8 cellular contexts compared by ENCODE assay signal in genomic region chr15:38564557-38565286, GRCh38. TPM values are rescaled to one million over a fixed set of nuclear protein-coding genes. Genes with fewer than 3 reads are reported as not detected.
DNase-seq lines count a peak whose midpoint lies in the region; ATAC-seq and TF ChIP-seq lines count a peak whose summit lies in the region.

RASGRP1 (minus strand) TSS chr15:38564814; CDS start chr15:38564628, 186 bp downstream.

- H3K4me3 Mint-ChIP-seq in endodermal cell = peak within 1 kb of the TSS; percentile 59

- DNase-seq in NCI-H526 (lab: John Stamatoyannopoulos, UW) = peak; percentile 2 to 77
- no peak for DNase-seq in NCI-H526 treated with DMSO at 0.1 percent for 48 hours (lab: John Stamatoyannopoulos, UW)
- DNase-seq in NCI-H2171 (lab: John Stamatoyannopoulos, UW) = peak; percentile 82
- peak; percentile 91 for DNase-seq in endodermal cell
- peak; percentile 68 to 87 for DNase-seq in stimulated activated CD8-positive, alpha-beta memory T cell treated with anti-CD3 and anti-CD28 coated beads, Interleukin-7, amount 100 ng/mL, for 4 hours (ENCODE audit: low read depth in 2 of 2)

- no peak for TF ChIP-seq CTCF in endodermal cell (conservative IDR thresholded peaks at IDR 0.05)

- peak; percentile 74 for ATAC-seq in HG02798 (IDR thresholded peaks at IDR 0.05; ENCODE audit: poor library complexity, unreplicated experiment)

- no peaks in the 10 kb centered on the region for H3K36me3 ChIP-seq in endodermal cell (ENCODE audit: control insufficient read depth, insufficient read depth, low read length)
- H3K36me3 ChIP-seq in muscle layer of duodenum (ENCODE audit: control insufficient read depth in 1 of 2, insufficient read depth in 2 of 2, low read length in 2 of 2) = no peaks in the 10 kb centered on the region

- peaks cover 66% of the 10 kb centered on the region for H3K27me3 Mint-ChIP-seq in endodermal cell (ENCODE audit: insufficient read depth)

- peak within 1 kb of the TSS; percentile 74 for H3K4me3 ChIP-seq in endodermal cell (ENCODE audit: low read length)
- H3K4me3 ChIP-seq in muscle layer of duodenum (ENCODE audit: low read depth in 1 of 2, low read length in 2 of 2) = peak within 1 kb of the TSS; percentile 26 to 70

- H3K9me3 ChIP-seq in endodermal cell (ENCODE audit: control insufficient read depth, low read length) (no peaks in the 10 kb centered on the region), muscle layer of duodenum (ENCODE audit: control insufficient read depth in 1 of 2, low read length in 2 of 2) (no peaks in the 10 kb centered on the region)

- H3K4me1 ChIP-seq in endodermal cell (ENCODE audit: control insufficient read depth, insufficient read depth, low read length) (peaks cover 4% of the 10 kb centered on the region), muscle layer of duodenum (ENCODE audit: control insufficient read depth in 1 of 2, insufficient read depth in 2 of 2, low read length in 2 of 2) (peaks cover 0 to 15% of the 10 kb centered on the region in 2 donors)

- H3K4me1 Mint-ChIP-seq in endodermal cell = peaks cover 28% of the 10 kb centered on the region

- H3K27me3 ChIP-seq in endodermal cell (ENCODE audit: control insufficient read depth, insufficient read depth, low read length, poor library complexity, severe bottlenecking) = peaks cover 56% of the 10 kb centered on the region
- no peaks in the 10 kb centered on the region for H3K27me3 ChIP-seq in muscle layer of duodenum (ENCODE audit: low read depth, low read length)

- CTCF ChIA-PET in activated CD8-positive, alpha-beta memory T cell treated with anti-CD3 and anti-CD28 coated beads for 36 hours (lab: Charles Lee) = interaction anchor here (0.7 to 7.6 kb wide), 38 partner anchors 9 to 131 kb away, joined by 3 to 176 read pairs (median 4); partner anchors contain the start of gene FAM98B

- peaks cover 2% of the 10 kb centered on the region for H3K9me3 Mint-ChIP-seq in endodermal cell

- POLR2A ChIA-PET in activated CD8-positive, alpha-beta memory T cell treated with anti-CD3 and anti-CD28 coated beads for 36 hours (lab: Charles Lee) = interaction anchor here (0.5 to 2.6 kb wide), 22 partner anchors 9 to 134 kb away, joined by 3 to 71 read pairs (median 6); partner anchors contain the start of gene FAM98B

- H3K27ac ChIP-seq in endodermal cell (ENCODE audit: low read depth, low read length) (no peak within 1 kb of the TSS), muscle layer of duodenum (ENCODE audit: low read length) (no peak within 1 kb of the TSS)

- H3K36me3 Mint-ChIP-seq in endodermal cell (ENCODE audit: low read depth) = no peaks in the 10 kb centered on the region

- no peak within 1 kb of the TSS for H3K27ac Mint-ChIP-seq in endodermal cell

- WGBS in endodermal cell (ENCODE audit: insufficient coverage in 1 of 2, insufficient read length in 1 of 2), 2 experiments = 0 to 3% methylated on average over 19 to 85 of the region's 85 CpGs

- H3K9ac ChIP-seq in endodermal cell (ENCODE audit: extremely low read depth, low read length, poor library complexity, severe bottlenecking) = no peak within 1 kb of the TSS

RNA-seq across cellular contexts. Expression of gene RASGRP1, which starts in this region (rescaled TPM):
- total RNA-seq in activated CD8-positive, alpha-beta memory T cell treated with anti-CD3 and anti-CD28 coated beads for 36 hours = 10 to 100 TPM; 64.2 to 67.8 TPM
- 1 to 10 TPM; 7.0 to 8.8 TPM for total RNA-seq in endodermal cell
- 5.4 TPM for polyA plus RNA-seq in endodermal cell (2013, experiment 1 of 2)
- 5.1 TPM for polyA plus RNA-seq in endodermal cell (2013, experiment 2 of 2)

Comparison
In these comparisons a context has a peak if more than half of its experiments do, and no peak if none do; other contexts are left out.
1. RNA of gene RASGRP1 (total RNA-seq): 64.2 to 67.8 TPM in activated CD8-positive, alpha-beta memory T cell treated with anti-CD3 and anti-CD28 coated beads for 36 hours; 7.0 to 8.8 TPM in endodermal cell; every median in the first group is over 4 times any median in the second.